12 cellular contexts compared by ENCODE assay signal in the genomic region with DNA sequence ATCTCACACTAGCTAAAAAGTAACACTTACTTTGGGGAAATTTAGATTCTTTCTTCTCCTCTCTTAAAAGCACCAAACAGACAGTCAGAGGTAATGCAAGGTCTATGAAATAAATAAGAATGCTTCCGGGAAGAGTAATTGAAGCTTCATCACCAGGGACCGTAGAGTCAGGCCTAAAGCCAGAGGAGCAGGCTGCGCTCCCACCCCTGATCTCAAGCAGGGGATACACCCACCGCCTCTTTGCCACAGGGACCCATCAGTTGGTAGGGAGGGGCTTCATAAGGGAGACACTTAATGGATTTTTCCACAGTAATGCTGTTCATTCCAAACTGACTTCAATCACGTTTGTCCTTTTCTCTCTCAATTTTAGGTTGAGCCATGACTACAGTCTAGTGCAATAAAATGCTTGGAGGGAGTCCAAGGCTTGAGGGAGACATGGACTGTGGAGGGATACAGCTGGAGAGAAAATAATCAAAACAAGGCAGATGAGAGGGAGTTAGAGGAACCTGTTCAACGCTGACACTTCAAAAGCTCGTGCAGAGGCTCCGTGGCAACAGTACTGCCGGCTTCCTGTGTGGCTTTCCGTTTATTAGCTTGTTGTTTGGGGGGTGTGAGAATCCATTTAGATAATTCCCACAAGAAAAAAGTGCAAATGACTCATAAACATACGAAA.
A peak's percentile ranks its signal among the peaks of the same experiment; 100 is the strongest.
DNase-seq lines count a peak whose midpoint lies in the region; ATAC-seq and TF ChIP-seq lines count a peak whose summit lies in the region.
"Had no signal": no experiment of that assay in that cellular context is flagged by ENCODE, and none has a peak within 500 bp of the region (broad histone marks: within the 10 kb centered on the region; RNA-seq: fewer than 3 reads in every experiment).

No MANE protein-coding gene starts in this region.

- TF ChIP-seq EP300 in gastroesophageal sphincter (IDR thresholded peaks at IDR 0.05) = no peak

- no peak for ATAC-seq in stimulated activated naive B cell treated with anti-CD40 and anti-IgM and Interleukin-4, amounts not matched to agents 10 μg/mL and 1 μg/mL and 100 μg/mL, for 72 hours (replicated peaks)
- no peak for ATAC-seq in gastroesophageal sphincter
- ATAC-seq: effector memory CD8-positive, alpha-beta T cell had no signal

- no peaks in the 10 kb centered on the region for H3K27me3 Mint-ChIP-seq in stimulated activated naive B cell treated with anti-CD40 and anti-IgM and Interleukin-4, amounts not matched to agents 10 μg/mL and 1 μg/mL and 100 μg/mL, for 72 hours
- no peaks in the 10 kb centered on the region for H3K27me3 Mint-ChIP-seq in immature natural killer cell (ENCODE audit: low read depth in 3 of 3)
- H3K27me3 Mint-ChIP-seq: activated naive CD8-positive, alpha-beta T cell treated with anti-CD3 and anti-CD28 coated beads, Interleukin-2, amount 10 ng/mL, durations not matched to agents 7 days and 5 days; effector memory CD8-positive, alpha-beta T cell had no signal

- H3K36me3 Mint-ChIP-seq in stimulated activated naive B cell treated with anti-CD40 and anti-IgM and Interleukin-4, amounts not matched to agents 10 μg/mL and 1 μg/mL and 100 μg/mL, for 72 hours = no peaks in the 10 kb centered on the region
- H3K36me3 Mint-ChIP-seq in immature natural killer cell = peaks cover 0 to 4% (median 0%) of the 10 kb centered on the region in 3 donors
- H3K36me3 Mint-ChIP-seq: activated naive CD8-positive, alpha-beta T cell treated with anti-CD3 and anti-CD28 coated beads, Interleukin-2, amount 10 ng/mL, durations not matched to agents 7 days and 5 days had no signal

- TF ChIP-seq CTCF in fibroblast of lung (conservative IDR thresholded peaks at IDR 0.05 in 1 of 2, IDR thresholded peaks at IDR 0.05 in 1 of 2; ENCODE audit: low read depth in 1 of 2, low read length in 2 of 2) (no peak), gastroesophageal sphincter (IDR thresholded peaks at IDR 0.05) (no peak)

- H3K36me3 ChIP-seq in fibroblast of lung (ENCODE audit: control insufficient read depth, insufficient read depth, low read length) (no peaks in the 10 kb centered on the region), gastroesophageal sphincter (no peaks in the 10 kb centered on the region)

- peak; percentile 10 to 35 for DNase-seq in NCI-H2081 (lab: John Stamatoyannopoulos, UW)
- no peak for DNase-seq in NCI-H2081 treated with DMSO at 0.1 percent for 48 hours (lab: John Stamatoyannopoulos, UW)
- peak; percentile 28 for DNase-seq in NCI-H510A (lab: John Stamatoyannopoulos, UW)
- peak; percentile 32 to 55 for DNase-seq in fibroblast of lung (ENCODE audit: low read depth in 2 of 2)
- DNase-seq in stimulated activated naive B cell treated with anti-CD40 and anti-IgM and Interleukin-4, amounts not matched to agents 10 μg/mL and 1 μg/mL and 100 μg/mL, for 72 hours = no peak
- no peak for DNase-seq in immature natural killer cell
- DNase-seq in glomerular visceral epithelial cell (ENCODE audit: extremely low spot score) = no peak
- DNase-seq: activated naive CD8-positive, alpha-beta T cell treated with anti-CD3 and anti-CD28 coated beads, Interleukin-2, amount 10 ng/mL, durations not matched to agents 7 days and 5 days; effector memory CD8-positive, alpha-beta T cell; NCI-H146; stimulated activated CD4-positive, alpha-beta T cell treated with anti-CD3 and anti-CD28 coated beads, Interleukin-1b, Interleukin-23, amount 100 ng/mL, for 48 hours had no signal

- no peak overlapping the region for H3K4me3 ChIP-seq in fibroblast of lung (replicated peaks in 1 of 4; ENCODE audit: control extremely low read depth in 1 of 4, insufficient read depth in 1 of 4, low read depth in 3 of 4, low read length in 4 of 4)
- no peak overlapping the region for H3K4me3 ChIP-seq in gastroesophageal sphincter

- H3K27me3 ChIP-seq in fibroblast of lung (ENCODE audit: control insufficient read depth, insufficient read depth, low read length) (no peaks in the 10 kb centered on the region), gastroesophageal sphincter (no peaks in the 10 kb centered on the region)

- H3K4me1 ChIP-seq in fibroblast of lung (ENCODE audit: control insufficient read depth, extremely low read depth, insufficient read depth, low read length) = peaks cover 2% of the 10 kb centered on the region
- H3K4me1 ChIP-seq in gastroesophageal sphincter = peaks cover 0 to 7% (median 0%) of the 10 kb centered on the region in 3 donors

- no peaks in the 10 kb centered on the region for H3K79me2 ChIP-seq in fibroblast of lung (ENCODE audit: control insufficient read depth, insufficient read depth, low read length)

- H3K9me3 Mint-ChIP-seq in stimulated activated naive B cell treated with anti-CD40 and anti-IgM and Interleukin-4, amounts not matched to agents 10 μg/mL and 1 μg/mL and 100 μg/mL, for 72 hours = peaks cover 6% of the 10 kb centered on the region in 2 donors
- peaks cover 3 to 30% (median 8%) of the 10 kb centered on the region in 6 donors for H3K9me3 Mint-ChIP-seq in immature natural killer cell
- H3K9me3 Mint-ChIP-seq: activated naive CD8-positive, alpha-beta T cell treated with anti-CD3 and anti-CD28 coated beads, Interleukin-2, amount 10 ng/mL, durations not matched to agents 7 days and 5 days had no signal

- TF ChIP-seq POLR2A in gastroesophageal sphincter (IDR thresholded peaks at IDR 0.05) = no peak

- peak overlapping the region; percentile 16 for H3K27ac Mint-ChIP-seq in stimulated activated naive B cell treated with anti-CD40 and anti-IgM and Interleukin-4, amounts not matched to agents 10 μg/mL and 1 μg/mL and 100 μg/mL, for 72 hours
- no peak overlapping the region for H3K27ac Mint-ChIP-seq in immature natural killer cell
- H3K27ac Mint-ChIP-seq: activated naive CD8-positive, alpha-beta T cell treated with anti-CD3 and anti-CD28 coated beads, Interleukin-2, amount 10 ng/mL, durations not matched to agents 7 days and 5 days; effector memory CD8-positive, alpha-beta T cell had no signal

- H2AFZ ChIP-seq in fibroblast of lung (ENCODE audit: low read length) = peak overlapping the region; percentile 69

- H3K9ac ChIP-seq in fibroblast of lung (ENCODE audit: insufficient read depth, low read length) = no peak overlapping the region

- H3K4me2 ChIP-seq in fibroblast of lung (ENCODE audit: extremely low read depth, insufficient read depth, low read length) = peak overlapping the region; percentile 17

- H3K4me3 Mint-ChIP-seq in stimulated activated naive B cell treated with anti-CD40 and anti-IgM and Interleukin-4, amounts not matched to agents 10 μg/mL and 1 μg/mL and 100 μg/mL, for 72 hours = no peak overlapping the region
- no peak overlapping the region for H3K4me3 Mint-ChIP-seq in immature natural killer cell
- H3K4me3 Mint-ChIP-seq: activated naive CD8-positive, alpha-beta T cell treated with anti-CD3 and anti-CD28 coated beads, Interleukin-2, amount 10 ng/mL, durations not matched to agents 7 days and 5 days; effector memory CD8-positive, alpha-beta T cell had no signal

- H3K9me3 ChIP-seq in fibroblast of lung (ENCODE audit: control insufficient read depth, insufficient read depth, low read depth, low read length) (no peaks in the 10 kb centered on the region), gastroesophageal sphincter (no peaks in the 10 kb centered on the region)

- H4K20me1 ChIP-seq in fibroblast of lung (ENCODE audit: control insufficient read depth, extremely low read depth, insufficient read depth, low read length) = no peaks in the 10 kb centered on the region

- H3K4me1 Mint-ChIP-seq in stimulated activated naive B cell treated with anti-CD40 and anti-IgM and Interleukin-4, amounts not matched to agents 10 μg/mL and 1 μg/mL and 100 μg/mL, for 72 hours = no peaks in the 10 kb centered on the region
- H3K4me1 Mint-ChIP-seq in immature natural killer cell = no peaks in the 10 kb centered on the region
- H3K4me1 Mint-ChIP-seq: activated naive CD8-positive, alpha-beta T cell treated with anti-CD3 and anti-CD28 coated beads, Interleukin-2, amount 10 ng/mL, durations not matched to agents 7 days and 5 days had no signal

- no peak overlapping the region for H3K27ac ChIP-seq in fibroblast of lung (ENCODE audit: insufficient read depth, low read length)
- no peak overlapping the region for H3K27ac ChIP-seq in gastroesophageal sphincter

- whole genome bisulfite sequencing in gastroesophageal sphincter (ENCODE audit: low coverage in 1 of 2), 2 donors = 12 to 16% methylated on average over 6 to 8 of the region's 11 CpGs

Comparison
In these comparisons a context has a peak if more than half of its experiments do, and no peak if none do; other contexts are left out.
1. DNase-seq: peak in NCI-H2081 (2 of 2), NCI-H510A (single experiment) and fibroblast of lung (2 of 2); none in NCI-H2081 treated with DMSO at 0.1 percent for 48 hours (single experiment), stimulated activated naive B cell treated with anti-CD40 and anti-IgM and Interleukin-4, amounts not matched to agents 10 μg/mL and 1 μg/mL and 100 μg/mL, for 72 hours (single experiment), immature natural killer cell (0 of 3) and glomerular visceral epithelial cell (single experiment).